8 cellular contexts compared by ENCODE assay signal in the genomic region with DNA sequence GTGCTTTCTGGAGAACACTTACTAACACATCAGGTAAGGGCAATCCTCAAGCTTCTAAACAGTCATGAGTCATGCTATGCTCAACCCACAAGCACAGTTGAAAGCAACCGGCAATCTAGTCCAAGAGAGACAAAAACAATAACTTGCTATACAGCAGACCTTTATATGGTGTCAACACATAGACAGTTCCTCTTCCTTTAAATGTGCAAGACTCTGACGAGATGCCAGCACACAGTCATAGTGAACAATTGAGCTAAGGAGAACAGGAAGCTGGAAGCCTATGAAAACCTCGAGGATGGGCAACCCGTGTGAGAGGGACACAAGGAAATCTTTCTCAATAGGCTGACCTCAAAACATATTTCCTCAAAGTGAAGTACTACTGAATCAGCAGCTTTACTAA. TPM values are rescaled to one million over a fixed set of nuclear protein-coding genes. Genes with fewer than 3 reads are reported as not detected.
DNase-seq lines count a peak whose midpoint lies in the region; ATAC-seq and TF ChIP-seq lines count a peak whose summit lies in the region.

No MANE protein-coding gene starts in this region.

- no peak overlapping the region for H3K9ac ChIP-seq in IMR-90 (ENCODE audit: low read depth, low read length)

- H3K4ac ChIP-seq in IMR-90 (ENCODE audit: low read depth, low read length) = no peak overlapping the region

- no peak overlapping the region for H3K4me3 Mint-ChIP-seq in activated CD4-positive, alpha-beta memory T cell treated with anti-CD3 and anti-CD28 coated beads, Interleukin-2, amount 10 ng/mL, durations not matched to agents 7 days and 5 days
- H3K4me3 Mint-ChIP-seq in Caco-2 (ENCODE audit: unreplicated experiment) = no peak overlapping the region

- H2BK20ac ChIP-seq in IMR-90 (ENCODE audit: low read depth, low read length) = no peak overlapping the region

- in situ Hi-C loops in IMR-90 (cut with MboI; ENCODE audit: low sequenced_read_pairs) = no loop called here

- TF ChIP-seq CTCF in IMR-90 (conservative IDR thresholded peaks at IDR 0.05; ENCODE audit: low read depth, low read length) (no peak), gastroesophageal sphincter (IDR thresholded peaks at IDR 0.05) (no peak), Caco-2 (IDR thresholded peaks at IDR 0.05; ENCODE audit: insufficient read depth in 1 of 2, low read depth in 1 of 2, low read length in 1 of 2, severe bottlenecking in 1 of 2, unreplicated experiment in 1 of 2) (no peak), GM10248 (IDR thresholded peaks at IDR 0.05; ENCODE audit: control extremely low read depth, extremely low read depth, low read depth, missing control alignments) (no peak)

- POLR2A ChIA-PET in IMR-90 (lab: Charles Lee; ENCODE audit: unreplicated experiment) (no interaction called here), Caco-2 (lab: Charles Lee) (no interaction called here), GM10248 (lab: Yijun Ruan, JAX) (interaction anchor here (1.2 kb wide), 1 partner anchor 26 kb away, joined by 3 read pairs; the partner anchor contains the start of gene KLHL12)
- POLR2A ChIA-PET in activated CD4-positive, alpha-beta memory T cell treated with anti-CD3 and anti-CD28 coated beads, Interleukin-2, amount 10 ng/mL, durations not matched to agents 7 days and 5 days (lab: Charles Lee) = interaction anchor here (0.7 to 1.9 kb wide), 5 partner anchors 14 to 812 kb away, joined by 3 to 5 read pairs (median 3); partner anchors contain the start of genes CYB5R1, KLHL12 and LAX1

- no peak overlapping the region for H2AFZ ChIP-seq in IMR-90 (replicated peaks; ENCODE audit: low read length, poor library complexity)

- CTCF ChIA-PET in IMR-90 (lab: Yijun Ruan, JAX) (interaction anchor here (0.6 kb wide), 1 partner anchor 263 kb away, joined by 3 read pairs; no protein-coding TSS in a partner anchor), Caco-2 (lab: Charles Lee) (no interaction called here), GM10248 (lab: Yijun Ruan, JAX) (interaction anchor here (0.8 to 1.9 kb wide), 6 partner anchors 9 to 87 kb away, joined by 3 to 7 read pairs (median 3); no protein-coding TSS in a partner anchor)
- CTCF ChIA-PET in activated CD4-positive, alpha-beta memory T cell treated with anti-CD3 and anti-CD28 coated beads, Interleukin-2, amount 10 ng/mL, durations not matched to agents 7 days and 5 days (lab: Charles Lee) = interaction anchor here (1.2 kb wide), 1 partner anchor 48 kb away, joined by 3 read pairs; no protein-coding TSS in a partner anchor

- H3K9me3 ChIP-seq in IMR-90 (ENCODE audit: control insufficient read depth, insufficient read depth, low read length) (no peaks in the 10 kb centered on the region), gastroesophageal sphincter (no peaks in the 10 kb centered on the region), Caco-2 (no peaks in the 10 kb centered on the region)

- H3K9me1 ChIP-seq in IMR-90 (ENCODE audit: insufficient read depth, low read length) = peaks cover 6% of the 10 kb centered on the region; the same call in 1 of the 2 replicates

- intact Hi-C loops in IMR-90 (cut with micrococcal nuclease) (loop anchor here (1.0 kb wide), 1 partner anchor 24 kb away; no protein-coding TSS in a partner anchor), Caco-2 (cut with micrococcal nuclease; ENCODE audit: unreplicated experiment) (no loop called here)

- H3K4me1 ChIP-seq in IMR-90 (ENCODE audit: control insufficient read depth, insufficient read depth, low read length) (no peaks in the 10 kb centered on the region), gastroesophageal sphincter (peaks cover 0 to 62% (median 5%) of the 10 kb centered on the region in 3 donors), Caco-2 (peaks cover 18% of the 10 kb centered on the region)

- H2AK5ac ChIP-seq in IMR-90 (ENCODE audit: low read depth, low read length) = no peak overlapping the region

- no peak overlapping the region for H4K5ac ChIP-seq in IMR-90 (ENCODE audit: low read depth, low read length)

- H3K4me2 ChIP-seq in IMR-90 (ENCODE audit: low read depth, low read length) = no peak overlapping the region

- H2BK120ac ChIP-seq in IMR-90 (ENCODE audit: low read depth, low read length) = no peak overlapping the region

- TF ChIP-seq POLR2A in IMR-90 (IDR thresholded peaks at IDR 0.05; ENCODE audit: low read depth, low read length) (no peak), gastroesophageal sphincter (IDR thresholded peaks at IDR 0.05) (no peak)

- no peak overlapping the region for H3K27ac ChIP-seq in IMR-90 (ENCODE audit: insufficient read depth, low read length)
- peak overlapping the region in 2 of 4 donors; percentile 3 to 27 for H3K27ac ChIP-seq in gastroesophageal sphincter
- H3K27ac ChIP-seq in skin epidermis = peak overlapping the region in 19 of 21 experiments; percentile 2 to 85 (median 73)

- dilution Hi-C loops in IMR-90 (cut with HindIII; ENCODE audit: low sequenced_read_pairs, unreplicated experiment) = no loop called here

- DNase-seq in IMR-90 (peak; percentile 53), NCI-H1436 (lab: John Stamatoyannopoulos, UW) (no peak), Caco-2 (no peak), GM10248 (ENCODE audit: extremely low spot score) (no peak), NCI-H82 (lab: John Stamatoyannopoulos, UW) (no peak)
- no peak for DNase-seq in activated CD4-positive, alpha-beta memory T cell treated with anti-CD3 and anti-CD28 coated beads, Interleukin-2, amount 10 ng/mL, durations not matched to agents 7 days and 5 days

- no peak overlapping the region for H3K14ac ChIP-seq in IMR-90 (replicated peaks; ENCODE audit: low read depth, low read length)

- no peaks in the 10 kb centered on the region for H3K9me3 Mint-ChIP-seq in activated CD4-positive, alpha-beta memory T cell treated with anti-CD3 and anti-CD28 coated beads, Interleukin-2, amount 10 ng/mL, durations not matched to agents 7 days and 5 days
- no peaks in the 10 kb centered on the region for H3K9me3 Mint-ChIP-seq in Caco-2 (ENCODE audit: unreplicated experiment)

- H3K18ac ChIP-seq in IMR-90 (ENCODE audit: low read depth, low read length) = no peak overlapping the region

- no peaks in the 10 kb centered on the region for H3K27me3 ChIP-seq in IMR-90 (ENCODE audit: control insufficient read depth, insufficient read depth, low read length)
- no peaks in the 10 kb centered on the region for H3K27me3 ChIP-seq in gastroesophageal sphincter
- H3K27me3 ChIP-seq in Caco-2 (replicated peaks; ENCODE audit: control insufficient read depth, insufficient read depth, low read length) = no peaks in the 10 kb centered on the region

- H3K36me3 ChIP-seq in IMR-90 (ENCODE audit: control insufficient read depth, insufficient read depth, low read length) (peaks cover 23% of the 10 kb centered on the region), gastroesophageal sphincter (peaks cover 0 to 57% of the 10 kb centered on the region in 2 donors), Caco-2 (ENCODE audit: control insufficient read depth, insufficient read depth, low read length) (peaks cover 1% of the 10 kb centered on the region; the same call in 1 of the 2 replicates)

- TF ChIP-seq EP300 in gastroesophageal sphincter (IDR thresholded peaks at IDR 0.05) = no peak

- no peak overlapping the region for H3K4me3 ChIP-seq in IMR-90 (ENCODE audit: insufficient read depth, low read depth, low read length)
- H3K4me3 ChIP-seq in gastroesophageal sphincter = no peak overlapping the region
- no peak overlapping the region for H3K4me3 ChIP-seq in skin epidermis
- no peak overlapping the region for H3K4me3 ChIP-seq in Caco-2 (ENCODE audit: low read depth, low read length)

- peaks cover 18 to 72% of the 10 kb centered on the region in 2 experiments for H3K79me1 ChIP-seq in IMR-90 (ENCODE audit: low read depth in 1 of 2, low read length in 2 of 2)

- no peaks in the 10 kb centered on the region for H3K27me3 Mint-ChIP-seq in activated CD4-positive, alpha-beta memory T cell treated with anti-CD3 and anti-CD28 coated beads, Interleukin-2, amount 10 ng/mL, durations not matched to agents 7 days and 5 days
- H3K27me3 Mint-ChIP-seq in Caco-2 (ENCODE audit: insufficient read depth, unreplicated experiment) = no peaks in the 10 kb centered on the region

- WGBS in IMR-90 (ENCODE audit: extremely low coverage in 2 of 2, insufficient read length in 1 of 2), 2 experiments = no CpG with 5 or more reads among the region's 4 CpGs
- WGBS in gastroesophageal sphincter (ENCODE audit: low coverage in 1 of 2), 2 donors = 60 to 77% methylated on average over 4 of the region's 4 CpGs

- no peak for TF ChIP-seq RAD21 in IMR-90 (IDR thresholded peaks at IDR 0.05; ENCODE audit: low read length)

- H3K36me3 Mint-ChIP-seq in activated CD4-positive, alpha-beta memory T cell treated with anti-CD3 and anti-CD28 coated beads, Interleukin-2, amount 10 ng/mL, durations not matched to agents 7 days and 5 days (ENCODE audit: low read depth) = peaks cover 27% of the 10 kb centered on the region
- peaks cover 25% of the 10 kb centered on the region for H3K36me3 Mint-ChIP-seq in Caco-2 (ENCODE audit: insufficient read depth, unreplicated experiment)

- no peak overlapping the region for H2AK9ac ChIP-seq in IMR-90 (replicated peaks; ENCODE audit: low read depth, low read length, poor library complexity)

- no peak overlapping the region for H4K8ac ChIP-seq in IMR-90 (ENCODE audit: low read depth in 2 of 2, low read length in 2 of 2)

- peak overlapping the region; percentile 40 for H3K27ac Mint-ChIP-seq in activated CD4-positive, alpha-beta memory T cell treated with anti-CD3 and anti-CD28 coated beads, Interleukin-2, amount 10 ng/mL, durations not matched to agents 7 days and 5 days
- H3K27ac Mint-ChIP-seq in Caco-2 (ENCODE audit: unreplicated experiment) = no peak overlapping the region

- no peak overlapping the region for H4K91ac ChIP-seq in IMR-90 (ENCODE audit: insufficient read depth, low read depth, low read length)

- H4K20me1 ChIP-seq in IMR-90 (ENCODE audit: insufficient read depth, low read length) = peaks cover 42% of the 10 kb centered on the region; the same call in 1 of the 2 replicates

- H2BK15ac ChIP-seq in IMR-90 (ENCODE audit: low read depth, low read length) = no peak overlapping the region

- ATAC-seq in IMR-90 (ENCODE audit: low read depth) = peak; percentile 40
- peak; percentile 78 for ATAC-seq in gastroesophageal sphincter

- H3K23ac ChIP-seq in IMR-90 (ENCODE audit: low read depth, low read length) = no peak overlapping the region

- H2BK5ac ChIP-seq in IMR-90 (ENCODE audit: low read depth, low read length, poor library complexity, severe bottlenecking) = no peak overlapping the region

- no peak overlapping the region for H3K56ac ChIP-seq in IMR-90 (ENCODE audit: extremely low read depth, insufficient read depth, low read length)

- BruUV-seq in IMR-90 (replicated peaks; lab: Mats Ljungman, UMichigan) = no TSS peak
- BruUV-seq in Caco-2 (replicated peaks; lab: Mats Ljungman, UMichigan) = no TSS peak

- H3K4me1 Mint-ChIP-seq in activated CD4-positive, alpha-beta memory T cell treated with anti-CD3 and anti-CD28 coated beads, Interleukin-2, amount 10 ng/mL, durations not matched to agents 7 days and 5 days = peaks cover 57% of the 10 kb centered on the region
- H3K4me1 Mint-ChIP-seq in Caco-2 (ENCODE audit: low read depth, unreplicated experiment) = peaks cover 14% of the 10 kb centered on the region

RNA-seq across cellular contexts. Expression of gene ADIPOR1, which starts 5.3 kb away (rescaled TPM):
- total RNA-seq in IMR-90 (2012; rRNA removed) (83.9 and 92.5 TPM in 2 replicates), gastroesophageal sphincter (10 to 100 TPM; 62.2 to 91.6 (median 68.7) TPM), Caco-2 (2022) (68.3 and 71.4 TPM in 2 replicates)
- polyA plus RNA-seq in IMR-90 (2012; rRNA removed) = 80.4 and 82.7 TPM in 2 replicates
- polyA plus RNA-seq in IMR-90 (2012; cell fraction: cytosol; rRNA removed) = 56.1 and 61.2 TPM in 2 replicates
- polyA plus RNA-seq in IMR-90 (2012; cell fraction: nucleus; rRNA removed; ENCODE audit: low replicate concordance) = 21.5 and 56.6 TPM in 2 replicates
- 10 to 100 TPM; 72.6 to 78.1 TPM for total RNA-seq in activated CD4-positive, alpha-beta memory T cell treated with anti-CD3 and anti-CD28 coated beads, Interleukin-2, amount 10 ng/mL, durations not matched to agents 7 days and 5 days

RNA-seq across cellular contexts. Expression of gene CYB5R1, which starts 14.2 kb away (rescaled TPM):
- total RNA-seq in IMR-90 (2012; rRNA removed) (38.6 and 45.0 TPM in 2 replicates), gastroesophageal sphincter (10 to 100 TPM; 37.3 to 51.0 (median 41.2) TPM), Caco-2 (2022) (28.0 and 29.6 TPM in 2 replicates)
- 45.7 and 45.9 TPM in 2 replicates for polyA plus RNA-seq in IMR-90 (2012; rRNA removed)
- 34.1 and 36.3 TPM in 2 replicates for polyA plus RNA-seq in IMR-90 (2012; cell fraction: cytosol; rRNA removed)
- 40.4 and 55.5 TPM in 2 replicates for polyA plus RNA-seq in IMR-90 (2012; cell fraction: nucleus; rRNA removed; ENCODE audit: low replicate concordance)
- total RNA-seq in activated CD4-positive, alpha-beta memory T cell treated with anti-CD3 and anti-CD28 coated beads, Interleukin-2, amount 10 ng/mL, durations not matched to agents 7 days and 5 days = 10 to 100 TPM; 19.2 to 20.2 TPM

RNA-seq across cellular contexts. Expression of gene KLHL12, which starts 25.8 kb away (rescaled TPM):
- total RNA-seq in IMR-90 (2012; rRNA removed) (33.6 and 38.4 TPM in 2 replicates), gastroesophageal sphincter (10 to 100 TPM; 14.1 to 23.0 (median 21.5) TPM), Caco-2 (2022) (23.2 and 23.6 TPM in 2 replicates)
- 14.3 and 17.2 TPM in 2 replicates for polyA plus RNA-seq in IMR-90 (2012; rRNA removed)
- polyA plus RNA-seq in IMR-90 (2012; cell fraction: cytosol; rRNA removed) = 6.9 and 10.7 TPM in 2 replicates
- 10.2 and 40.0 TPM in 2 replicates for polyA plus RNA-seq in IMR-90 (2012; cell fraction: nucleus; rRNA removed; ENCODE audit: low replicate concordance)
- total RNA-seq in activated CD4-positive, alpha-beta memory T cell treated with anti-CD3 and anti-CD28 coated beads, Interleukin-2, amount 10 ng/mL, durations not matched to agents 7 days and 5 days = 10 to 100 TPM; 27.1 to 28.9 TPM

RNA-seq across cellular contexts. Expression of gene TMEM183A, which starts 54.4 kb away (rescaled TPM):
- 63.1 and 68.0 TPM in 2 replicates for total RNA-seq in IMR-90 (2012; rRNA removed)
- polyA plus RNA-seq in IMR-90 (2012; rRNA removed) = 52.8 and 56.8 TPM in 2 replicates
- polyA plus RNA-seq in IMR-90 (2012; cell fraction: cytosol; rRNA removed) = 20.7 and 41.4 TPM in 2 replicates
- polyA plus RNA-seq in IMR-90 (2012; cell fraction: nucleus; rRNA removed; ENCODE audit: low replicate concordance) = 38.3 and 88.4 TPM in 2 replicates
- 10 to 100 TPM; 69.1 to 72.6 TPM for total RNA-seq in activated CD4-positive, alpha-beta memory T cell treated with anti-CD3 and anti-CD28 coated beads, Interleukin-2, amount 10 ng/mL, durations not matched to agents 7 days and 5 days
- total RNA-seq in gastroesophageal sphincter = 100 to 1,000 TPM in 1 of 4 donors, 10 to 100 TPM in 3; 79.3 to 119 (median 90.0) TPM
- total RNA-seq in Caco-2 (2022) = 62.8 and 74.3 TPM in 2 replicates

Comparison
In these comparisons a context has a peak if more than half of its experiments do, and no peak if none do; other contexts are left out.
1. POLR2A ChIA-PET loops: an anchor here in activated CD4-positive, alpha-beta memory T cell treated with anti-CD3 and anti-CD28 coated beads, Interleukin-2, amount 10 ng/mL, durations not matched to agents 7 days and 5 days (0.7 to 1.9 kb wide) and GM10248 (1.2 kb wide); none called in IMR-90 and Caco-2.